18 cellular contexts compared by ENCODE assay signal in genomic region chr5:56039985-56040384, GRCh38. TPM values are rescaled to one million over a fixed set of nuclear protein-coding genes. Genes with fewer than 3 reads are reported as not detected.
DNase-seq lines count a peak whose midpoint lies in the region; ATAC-seq and TF ChIP-seq lines count a peak whose summit lies in the region.
"Had no signal": no experiment of that assay in that cellular context is flagged by ENCODE, and none has a peak within 500 bp of the region (broad histone marks: within the 10 kb centered on the region; RNA-seq: fewer than 3 reads in every experiment).

No MANE protein-coding gene starts in this region.

- H3K36me3 Mint-ChIP-seq in dendritic cell treated with granulocyte-macrophage colony-stimulating factor and Interleukin-4, amounts not matched to agents 40 ng/mL and 50 ng/mL, for 4 days (ENCODE audit: low read depth), result no peaks in the 10 kb centered on the region
- peaks cover 7% of the 10 kb centered on the region for H3K36me3 Mint-ChIP-seq in nephron (ENCODE audit: low read depth)
- H3K36me3 Mint-ChIP-seq: stimulated activated memory B cell treated with anti-CD40 and anti-IgM and Interleukin-4, amounts not matched to agents 10 μg/mL and 1 μg/mL and 100 μg/mL, for 72 hours had no signal

- H3K9me3 ChIP-seq in mucosa of descending colon, result no peaks in the 10 kb centered on the region
- H3K9me3 ChIP-seq: BLaER1, spleen, transverse colon had no signal

- TF ChIP-seq CTCF in nephron (IDR thresholded peaks at IDR 0.05; ENCODE audit: unreplicated experiment in 3 of 3) (no peak), mucosa of descending colon (IDR thresholded peaks at IDR 0.05) (no peak)

- no peaks in the 10 kb centered on the region for H3K27me3 Mint-ChIP-seq in dendritic cell treated with granulocyte-macrophage colony-stimulating factor and Interleukin-4, amounts not matched to agents 40 ng/mL and 50 ng/mL, for 4 days
- H3K27me3 Mint-ChIP-seq in nephron (ENCODE audit: low read depth), result no peaks in the 10 kb centered on the region
- H3K27me3 Mint-ChIP-seq: activated CD4-positive, alpha-beta T cell treated with anti-CD3 and anti-CD28 coated beads for 36 hours had no signal

- no peak overlapping the region for H3K4me3 ChIP-seq in mucosa of descending colon
- H3K4me3 ChIP-seq: BLaER1, spleen, transverse colon had no signal

- peaks cover under 1% of the 10 kb centered on the region for H3K9me3 Mint-ChIP-seq in dendritic cell treated with granulocyte-macrophage colony-stimulating factor and Interleukin-4, amounts not matched to agents 40 ng/mL and 50 ng/mL, for 4 days
- H3K9me3 Mint-ChIP-seq in nephron, result peaks cover 11% of the 10 kb centered on the region
- H3K9me3 Mint-ChIP-seq: stimulated activated memory B cell treated with anti-CD40 and anti-IgM and Interleukin-4, amounts not matched to agents 10 μg/mL and 1 μg/mL and 100 μg/mL, for 72 hours had no signal

- peaks cover 33% of the 10 kb centered on the region for H3K4me1 Mint-ChIP-seq in dendritic cell treated with granulocyte-macrophage colony-stimulating factor and Interleukin-4, amounts not matched to agents 40 ng/mL and 50 ng/mL, for 4 days (ENCODE audit: low read depth)
- peaks cover 39% of the 10 kb centered on the region for H3K4me1 Mint-ChIP-seq in nephron
- H3K4me1 Mint-ChIP-seq: stimulated activated memory B cell treated with anti-CD40 and anti-IgM and Interleukin-4, amounts not matched to agents 10 μg/mL and 1 μg/mL and 100 μg/mL, for 72 hours had no signal

- no peaks in the 10 kb centered on the region for H3K4me1 ChIP-seq in mucosa of descending colon (ENCODE audit: low read depth)
- H3K4me1 ChIP-seq: BLaER1, transverse colon had no signal

- peak overlapping the region; percentile 55 for H3K27ac Mint-ChIP-seq in dendritic cell treated with granulocyte-macrophage colony-stimulating factor and Interleukin-4, amounts not matched to agents 40 ng/mL and 50 ng/mL, for 4 days
- H3K27ac Mint-ChIP-seq in nephron, result peak overlapping the region; percentile 8 to 62 (median 48)
- H3K27ac Mint-ChIP-seq: activated CD4-positive, alpha-beta T cell treated with anti-CD3 and anti-CD28 coated beads for 36 hours; stimulated activated memory B cell treated with anti-CD40 and anti-IgM and Interleukin-4, amounts not matched to agents 10 μg/mL and 1 μg/mL and 100 μg/mL, for 72 hours had no signal

- no peaks in the 10 kb centered on the region for H3K36me3 ChIP-seq in mucosa of descending colon (ENCODE audit: low read depth)
- H3K36me3 ChIP-seq: BLaER1, spleen, transverse colon had no signal

- H3K4me3 Mint-ChIP-seq in dendritic cell treated with granulocyte-macrophage colony-stimulating factor and Interleukin-4, amounts not matched to agents 40 ng/mL and 50 ng/mL, for 4 days, result no peak overlapping the region
- H3K4me3 Mint-ChIP-seq in nephron, result no peak overlapping the region
- H3K4me3 Mint-ChIP-seq: activated CD4-positive, alpha-beta T cell treated with anti-CD3 and anti-CD28 coated beads for 36 hours; stimulated activated memory B cell treated with anti-CD40 and anti-IgM and Interleukin-4, amounts not matched to agents 10 μg/mL and 1 μg/mL and 100 μg/mL, for 72 hours had no signal

- ATAC-seq in GM18498 (IDR thresholded peaks at IDR 0.05; ENCODE audit: unreplicated experiment), result no peak
- ATAC-seq in SK-N-SH treated with all-trans-retinoic acid at 6 μM for 48 hours, result no peak
- no peak for ATAC-seq in GM21723 (IDR thresholded peaks at IDR 0.05; ENCODE audit: unreplicated experiment)
- no peak for ATAC-seq in mucosa of descending colon
- ATAC-seq: activated CD4-positive, alpha-beta T cell treated with anti-CD3 and anti-CD28 coated beads for 36 hours; stimulated activated memory B cell treated with anti-CD40 and anti-IgM and Interleukin-4, amounts not matched to agents 10 μg/mL and 1 μg/mL and 100 μg/mL, for 72 hours had no signal

- DNase-seq in EL (peak; percentile 70), OCI-M2 (lab: John Stamatoyannopoulos, UW; ENCODE audit: unreplicated experiment) (peak; percentile 36), mucosa of descending colon (no peak)
- DNase-seq: activated CD4-positive, alpha-beta T cell treated with anti-CD3 and anti-CD28 coated beads for 36 hours; aorta; cortex of kidney; kidney glomerular epithelial cell; NCI-H2029 treated with DMSO at 0.1 percent for 48 hours; NCI-H69; spleen; transverse colon had no signal

- intact Hi-C loops in dendritic cell treated with granulocyte-macrophage colony-stimulating factor and Interleukin-4, amounts not matched to agents 40 ng/mL and 50 ng/mL, for 4 days (cut with micrococcal nuclease), result no loop called here
- intact Hi-C loops in mucosa of descending colon (cut with DNase I, micrococcal nuclease), result no loop called here

TF ChIP-seq in SK-N-SH treated with all-trans-retinoic acid at 6 μM for 48 hours, 23 proteins besides CTCF, POLR2A, EP300 and RAD21:
- TF ChIP-seq RARB (CRISPR knock-in tag; IDR thresholded peaks at IDR 0.05) (no peak), CSDC2 (CRISPR knock-in tag; IDR thresholded peaks at IDR 0.05) (no peak), ZFP30 (CRISPR knock-in tag; IDR thresholded peaks at IDR 0.05) (no peak), ESRRG (CRISPR knock-in tag; IDR thresholded peaks at IDR 0.05) (no peak), ZNF70 (CRISPR knock-in tag; IDR thresholded peaks at IDR 0.05) (no peak), CREB5 (CRISPR knock-in tag; IDR thresholded peaks at IDR 0.05; ENCODE audit: low read depth) (no peak), GLIS3 (CRISPR knock-in tag; IDR thresholded peaks at IDR 0.05) (no peak), BACH2 (CRISPR knock-in tag; IDR thresholded peaks at IDR 0.05; ENCODE audit: borderline replicate concordance) (no peak), PATZ1 (CRISPR knock-in tag; IDR thresholded peaks at IDR 0.05; ENCODE audit: borderline replicate concordance) (no peak), ISL1 (CRISPR knock-in tag; IDR thresholded peaks at IDR 0.05) (no peak), TCF4 (CRISPR knock-in tag; IDR thresholded peaks at IDR 0.05; ENCODE audit: borderline replicate concordance) (no peak), ZNF565 (CRISPR knock-in tag; conservative IDR thresholded peaks at IDR 0.05; ENCODE audit: low read depth) (no peak), ZC3H10 (CRISPR knock-in tag; IDR thresholded peaks at IDR 0.05) (no peak), ZNF8 (CRISPR knock-in tag; IDR thresholded peaks at IDR 0.05) (no peak)

RNA-seq across cellular contexts. Expression of gene IL6ST, which starts 45.2 kb away (rescaled TPM):
- total RNA-seq in mucosa of descending colon, result 100 to 1,000 TPM in 2 of 3 donors, 10 to 100 TPM in 1; 78.0 to 209 (median 126) TPM

Comparison
In these comparisons a context has a peak if more than half of its experiments do, and no peak if none do; other contexts are left out.
1. DNase-seq: peak in EL (single experiment) and OCI-M2 (single experiment); none in mucosa of descending colon (0 of 3).